26 cellular contexts compared by ENCODE assay signal in genomic region chr18:4096501-4096900, GRCh38.
DNase-seq lines count a peak whose midpoint lies in the region; ATAC-seq, FAIRE-seq and TF ChIP-seq lines count a peak whose summit lies in the region.
"Had no signal": no experiment of that assay in that cellular context is flagged by ENCODE, and none has a peak within 500 bp of the region (broad histone marks: within the 10 kb centered on the region; RNA-seq: fewer than 3 reads in every experiment).

No MANE protein-coding gene starts in this region.

- FAIRE-seq in urothelium cell line (lab: Jason Lieb, UNC), result no peak
- FAIRE-seq: GM18507, K562 had no signal

- H3K9me3 ChIP-seq in adrenal gland (replicated peaks in 1 of 3), result no peaks in the 10 kb centered on the region
- H3K9me3 ChIP-seq: transverse colon had no signal

- H3K27me3 ChIP-seq in adrenal gland (no peaks in the 10 kb centered on the region), foreskin keratinocyte (no peaks in the 10 kb centered on the region)
- H3K27me3 ChIP-seq: transverse colon had no signal

- WGBS in adrenal gland, 4 donors, result 16 to 36% (median 28%) methylated on average over 4 of the region's 4 CpGs

- TF ChIP-seq CTCF in adrenal gland (IDR thresholded peaks at IDR 0.05), result no peak
- TF ChIP-seq CTCF in foreskin keratinocyte (conservative IDR thresholded peaks at IDR 0.05), result no peak

- H3K4me1 ChIP-seq in adrenal gland (replicated peaks in 1 of 2) (peaks cover 0 to 4% of the 10 kb centered on the region in 2 donors), foreskin keratinocyte (peaks cover 4% of the 10 kb centered on the region)
- H3K4me1 ChIP-seq: transverse colon had no signal

- no peak overlapping the region for H3K27ac ChIP-seq in adrenal gland
- no peak overlapping the region for H3K27ac ChIP-seq in foreskin keratinocyte
- H3K27ac ChIP-seq: HL-60, transverse colon had no signal

- no peak overlapping the region for H3K4me3 ChIP-seq in adrenal gland
- H3K4me3 ChIP-seq: K562, transverse colon had no signal

- DNase-seq in HS-5 (ENCODE audit: low read depth), result peak; percentile 63
- DNase-seq in adrenal gland, result peak in 4 of 7 donors; percentile 27 to 42 (median 29)
- DNase-seq in foreskin keratinocyte, result peak; percentile 29 to 50
- peak; percentile 29 for DNase-seq in urothelium cell line (ENCODE audit: low spot score)
- no peak for DNase-seq in NK-92 treated with Interleukin-12 subunit alpha and Interleukin-12 subunit beta, amount 100 ng/mL, for 24 hours (lab: John Stamatoyannopoulos, UW)
- no peak for DNase-seq in superior temporal gyrus (ENCODE audit: extremely low spot score)
- DNase-seq: activated CD4-positive, alpha-beta T cell treated with anti-CD3 and anti-CD28 coated beads, Interleukin-2, amount 50 U/mL, for 1 hour; activated CD8-positive, alpha-beta memory T cell treated with anti-CD3 and anti-CD28 coated beads, Interleukin-2, amount 50 U/mL, for 48 hours; activated effector memory CD4-positive, alpha-beta T cell treated with anti-CD3 and anti-CD28 coated beads, Interleukin-2, amount 50 U/mL, for 16 hours; activated naive CD8-positive, alpha-beta T cell treated with anti-CD3 and anti-CD28 coated beads, Interleukin-2, amount 50 U/mL, for 24 hours; Calu3; caudate nucleus; erythroblast; left colon; NCI-H1694; NCI-H2171 treated with DMSO at 0.1 percent for 48 hours; NCI-H774; SHP77 treated with DMSO at 0.1 percent for 48 hours; stimulated activated CD4-positive, alpha-beta T cell treated with anti-CD3 and anti-CD28 coated beads, Interleukin-2, amount 100 ng/mL, for 48 hours; stimulated activated naive CD8-positive, alpha-beta T cell treated with anti-CD3 and anti-CD28 coated beads, Interleukin-15, Interleukin-2, amounts not matched to agents 100 U/mL and 50 U/mL, for 24 hours; T-cell; transverse colon had no signal

- intact Hi-C loops in adrenal gland (cut with DNase I), result no loop called here

- ATAC-seq in foreskin keratinocyte (peak; percentile 72), GM18517 (IDR thresholded peaks at IDR 0.05; ENCODE audit: unreplicated experiment) (no peak)
- ATAC-seq: activated naive CD8-positive, alpha-beta T cell treated with anti-CD3 and anti-CD28 coated beads, Interleukin-2, amount 50 U/mL, for 24 hours; K562; left colon; stimulated activated naive CD8-positive, alpha-beta T cell treated with anti-CD3 and anti-CD28 coated beads, Interleukin-15, Interleukin-2, amounts not matched to agents 100 U/mL and 50 U/mL, for 24 hours; T-cell had no signal

- TF ChIP-seq POLR2A in adrenal gland (IDR thresholded peaks at IDR 0.05), result no peak

- no peaks in the 10 kb centered on the region for H3K36me3 ChIP-seq in adrenal gland (replicated peaks in 1 of 2)
- H3K36me3 ChIP-seq: transverse colon had no signal

Comparison
In these comparisons a context has a peak if more than half of its experiments do, and no peak if none do; other contexts are left out.
1. DNase-seq: peak in HS-5 (single experiment), adrenal gland (4 of 7), foreskin keratinocyte (2 of 2) and urothelium cell line (single experiment); none in NK-92 treated with Interleukin-12 subunit alpha and Interleukin-12 subunit beta, amount 100 ng/mL, for 24 hours (single experiment) and superior temporal gyrus (single experiment).